20 cellular contexts compared by ENCODE assay signal in genomic region chr12:55755246-55755645, GRCh38. TPM values are rescaled to one million over a fixed set of nuclear protein-coding genes. Genes with fewer than 3 reads are reported as not detected.
A peak's percentile ranks its signal among the peaks of the same experiment; 100 is the strongest.
DNase-seq lines count a peak whose midpoint lies in the region; ATAC-seq and TF ChIP-seq lines count a peak whose summit lies in the region.
"Had no signal": no experiment of that assay in that cellular context is flagged by ENCODE, and none has a peak within 500 bp of the region (broad histone marks: within the 10 kb centered on the region; RNA-seq: fewer than 3 reads in every experiment).

No MANE protein-coding gene starts in this region.

- H3K4me3 ChIP-seq in CD8-positive, alpha-beta memory T cell (ENCODE audit: low read length), result no peak overlapping the region
- H3K4me3 ChIP-seq: left ventricle myocardium inferior, transverse colon had no signal

- H3K9me3 Mint-ChIP-seq in CD4-positive, alpha-beta T cell, result no peaks in the 10 kb centered on the region
- H3K9me3 Mint-ChIP-seq in CD8-positive, alpha-beta memory T cell, result no peaks in the 10 kb centered on the region
- no peaks in the 10 kb centered on the region for H3K9me3 Mint-ChIP-seq in central memory CD8-positive, alpha-beta T cell
- no peaks in the 10 kb centered on the region for H3K9me3 Mint-ChIP-seq in natural killer cell
- H3K9me3 Mint-ChIP-seq: stimulated activated naive CD8-positive, alpha-beta T cell treated with anti-CD3 and anti-CD28 coated beads, Interleukin-15, amount 100 ng/mL, for 72 hours had no signal

- POLR2A ChIA-PET in CD4-positive, alpha-beta T cell (lab: Charles Lee), result interaction anchor here (1.4 kb wide), 1 partner anchor 12 kb away, joined by 4 read pairs; no protein-coding TSS in a partner anchor
- POLR2A ChIA-PET in CD8-positive, alpha-beta memory T cell (lab: Charles Lee), result no interaction called here

- no peak for ATAC-seq in CD4-positive, alpha-beta T cell (ENCODE audit: poor library complexity)
- ATAC-seq in central memory CD8-positive, alpha-beta T cell (replicated peaks; ENCODE audit: extremely low read depth, poor library complexity, severe bottlenecking), result no peak
- ATAC-seq in natural killer cell, result no peak
- no peak for ATAC-seq in GM21390 (IDR thresholded peaks at IDR 0.05; ENCODE audit: unreplicated experiment)
- ATAC-seq: SK-N-SH treated with all-trans-retinoic acid at 6 μM for 48 hours; stimulated activated naive CD8-positive, alpha-beta T cell treated with anti-CD3 and anti-CD28 coated beads, Interleukin-15, amount 100 ng/mL, for 72 hours had no signal

- no peaks in the 10 kb centered on the region for H3K27me3 ChIP-seq in CD4-positive, alpha-beta T cell (ENCODE audit: control insufficient read depth, insufficient read depth, low read length)
- no peaks in the 10 kb centered on the region for H3K27me3 ChIP-seq in CD8-positive, alpha-beta memory T cell (ENCODE audit: insufficient read depth, low read length, poor library complexity, severe bottlenecking)
- H3K27me3 ChIP-seq: BE2C, transverse colon had no signal

- intact Hi-C loops in CD4-positive, alpha-beta T cell (cut with DNase I, micrococcal nuclease), result no loop called here
- intact Hi-C loops in natural killer cell (cut with micrococcal nuclease), result no loop called here

- no peak for DNase-seq in CD4-positive, alpha-beta T cell
- no peak for DNase-seq in CD8-positive, alpha-beta memory T cell
- DNase-seq in central memory CD8-positive, alpha-beta T cell (ENCODE audit: low spot score in 2 of 2), result no peak
- DNase-seq in natural killer cell (no peak), UCSD-AML1 (lab: John Stamatoyannopoulos, UW; ENCODE audit: unreplicated experiment) (no peak), DMS 273 treated with DMSO at 0.1 percent for 48 hours (lab: John Stamatoyannopoulos, UW) (no peak)
- DNase-seq: activated CD4-positive, alpha-beta T cell treated with anti-CD3 and anti-CD28 coated beads for 48 hours; BE2C; effector memory CD4-positive, alpha-beta T cell; GOT3; Karpas-422; left ventricle myocardium inferior; NCI-H1092; NCI-H2029 treated with DMSO at 0.1 percent for 48 hours; NCI-H446 treated with DMSO at 0.1 percent for 48 hours; stimulated activated naive CD8-positive, alpha-beta T cell treated with anti-CD3 and anti-CD28 coated beads, Interleukin-15, amount 100 ng/mL, for 72 hours; transverse colon had no signal

- CTCF ChIA-PET in CD4-positive, alpha-beta T cell (lab: Charles Lee), result interaction anchor here (0.6 to 1.6 kb wide), 2 partner anchors 17 to 215 kb away, joined by 3 to 4 read pairs; no protein-coding TSS in a partner anchor
- CTCF ChIA-PET in CD8-positive, alpha-beta memory T cell (lab: Charles Lee), result interaction anchor here (3.7 kb wide), 1 partner anchor 11 kb away, joined by 16 read pairs; the partner anchor contains the start of gene GDF11

- no peaks in the 10 kb centered on the region for H3K4me1 Mint-ChIP-seq in CD4-positive, alpha-beta T cell (ENCODE audit: low read depth)
- H3K4me1 Mint-ChIP-seq in CD8-positive, alpha-beta memory T cell, result peaks cover 0 to 6% (median 0%) of the 10 kb centered on the region in 3 donors
- peaks cover 15% of the 10 kb centered on the region for H3K4me1 Mint-ChIP-seq in central memory CD8-positive, alpha-beta T cell
- H3K4me1 Mint-ChIP-seq in natural killer cell, result peaks cover 0 to 7% of the 10 kb centered on the region in 2 donors

- H3K36me3 Mint-ChIP-seq in CD4-positive, alpha-beta T cell (ENCODE audit: low read depth), result peaks cover 88% of the 10 kb centered on the region
- H3K36me3 Mint-ChIP-seq in CD8-positive, alpha-beta memory T cell, result peaks cover 7 to 83% (median 12%) of the 10 kb centered on the region in 3 donors
- peaks cover 45% of the 10 kb centered on the region for H3K36me3 Mint-ChIP-seq in central memory CD8-positive, alpha-beta T cell (ENCODE audit: insufficient read depth)
- H3K36me3 Mint-ChIP-seq in natural killer cell, result peaks cover 19% of the 10 kb centered on the region

- no peak overlapping the region for H3K4me3 Mint-ChIP-seq in CD4-positive, alpha-beta T cell
- H3K4me3 Mint-ChIP-seq in CD8-positive, alpha-beta memory T cell, result no peak overlapping the region
- no peak overlapping the region for H3K4me3 Mint-ChIP-seq in central memory CD8-positive, alpha-beta T cell
- no peak overlapping the region for H3K4me3 Mint-ChIP-seq in natural killer cell
- H3K4me3 Mint-ChIP-seq: stimulated activated naive CD8-positive, alpha-beta T cell treated with anti-CD3 and anti-CD28 coated beads, Interleukin-15, amount 100 ng/mL, for 72 hours had no signal

- TF ChIP-seq CTCF in CD4-positive, alpha-beta T cell (IDR thresholded peaks at IDR 0.05), result no peak
- TF ChIP-seq CTCF in natural killer cell (IDR thresholded peaks at IDR 0.05), result no peak

- no peaks in the 10 kb centered on the region for H3K9me3 ChIP-seq in CD4-positive, alpha-beta T cell (ENCODE audit: control insufficient read depth, low read length)
- H3K9me3 ChIP-seq in CD8-positive, alpha-beta memory T cell (ENCODE audit: low read length), result no peaks in the 10 kb centered on the region
- H3K9me3 ChIP-seq: BE2C, left ventricle myocardium inferior, transverse colon had no signal

- no peaks in the 10 kb centered on the region for H3K27me3 Mint-ChIP-seq in CD4-positive, alpha-beta T cell
- no peaks in the 10 kb centered on the region for H3K27me3 Mint-ChIP-seq in CD8-positive, alpha-beta memory T cell
- no peaks in the 10 kb centered on the region for H3K27me3 Mint-ChIP-seq in central memory CD8-positive, alpha-beta T cell
- no peaks in the 10 kb centered on the region for H3K27me3 Mint-ChIP-seq in natural killer cell (ENCODE audit: low read depth in 2 of 2)
- H3K27me3 Mint-ChIP-seq: stimulated activated naive CD8-positive, alpha-beta T cell treated with anti-CD3 and anti-CD28 coated beads, Interleukin-15, amount 100 ng/mL, for 72 hours had no signal

- H3K27ac Mint-ChIP-seq in CD4-positive, alpha-beta T cell, result peak overlapping the region; percentile 21
- peak overlapping the region in 7 of 8 donors; percentile 7 to 86 (median 71) for H3K27ac Mint-ChIP-seq in CD8-positive, alpha-beta memory T cell
- H3K27ac Mint-ChIP-seq in central memory CD8-positive, alpha-beta T cell (ENCODE audit: low read depth), result peak overlapping the region; percentile 54
- peak overlapping the region; percentile 16 to 29 for H3K27ac Mint-ChIP-seq in natural killer cell
- H3K27ac Mint-ChIP-seq: stimulated activated naive CD8-positive, alpha-beta T cell treated with anti-CD3 and anti-CD28 coated beads, Interleukin-15, amount 100 ng/mL, for 72 hours had no signal

- no peak overlapping the region for H3K27ac ChIP-seq in CD4-positive, alpha-beta T cell (ENCODE audit: low read depth, low read length)
- no peak overlapping the region for H3K27ac ChIP-seq in CD8-positive, alpha-beta memory T cell (ENCODE audit: low read depth, low read length)
- H3K27ac ChIP-seq: left ventricle myocardium inferior, parathyroid adenoma, transverse colon had no signal

- peaks cover 52% of the 10 kb centered on the region for H3K36me3 ChIP-seq in CD8-positive, alpha-beta memory T cell (ENCODE audit: insufficient read depth, low read length)

- H3K4me1 ChIP-seq in CD8-positive, alpha-beta memory T cell (ENCODE audit: insufficient read depth, low read length), result no peaks in the 10 kb centered on the region
- H3K4me1 ChIP-seq: BE2C, left ventricle myocardium inferior, parathyroid adenoma, transverse colon had no signal

RNA-seq across cellular contexts. Expression of gene GDF11, which starts 12.3 kb away (rescaled TPM):
- total RNA-seq in CD4-positive, alpha-beta T cell, result 1 to 10 TPM; 4.4 to 6.6 TPM
- 10 to 100 TPM; 13.1 to 13.5 TPM for total RNA-seq in CD8-positive, alpha-beta memory T cell
- polyA plus RNA-seq in CD8-positive, alpha-beta memory T cell, result 1.4 TPM
- 10 to 100 TPM in 2 of 3 donors, 1 to 10 TPM in 1; 9.2 to 12.1 (median 10.2) TPM for total RNA-seq in natural killer cell

RNA-seq across cellular contexts. Expression of gene CD63, which starts 26.4 kb away (rescaled TPM):
- total RNA-seq in CD4-positive, alpha-beta T cell, result 10 to 100 TPM; 34.0 to 36.4 TPM
- 100 to 1,000 TPM; 200 to 202 TPM for total RNA-seq in CD8-positive, alpha-beta memory T cell
- 375 TPM for polyA plus RNA-seq in CD8-positive, alpha-beta memory T cell
- 100 to 1,000 TPM; 296 to 441 (median 319) TPM for total RNA-seq in natural killer cell

RNA-seq across cellular contexts. Expression of gene RDH5, which starts 35.1 kb away (rescaled TPM):
- 1 to 10 TPM; 8.8 TPM for total RNA-seq in CD4-positive, alpha-beta T cell
- 1 to 10 TPM; 8.1 to 8.5 TPM for total RNA-seq in CD8-positive, alpha-beta memory T cell
- polyA plus RNA-seq in CD8-positive, alpha-beta memory T cell, result 0.90 TPM
- 10 to 100 TPM in 2 of 3 donors, 1 to 10 TPM in 1; 9.6 to 19.0 (median 10.1) TPM for total RNA-seq in natural killer cell

RNA-seq across cellular contexts. Expression of gene BLOC1S1, which starts 39.4 kb away (rescaled TPM):
- total RNA-seq in CD4-positive, alpha-beta T cell, result 10 to 100 TPM; 34.8 to 36.9 TPM
- total RNA-seq in CD8-positive, alpha-beta memory T cell, result 100 to 1,000 TPM in 1 of 2 experiments, 10 to 100 TPM in 1; 97.5 to 110 TPM
- polyA plus RNA-seq in CD8-positive, alpha-beta memory T cell, result 90.2 TPM
- 10 to 100 TPM; 75.8 to 83.7 (median 81.0) TPM for total RNA-seq in natural killer cell

RNA-seq across cellular contexts. Expression of gene ITGA7, which starts 47.5 kb away (rescaled TPM):
- 1 to 10 TPM; 1.2 to 1.6 TPM for total RNA-seq in CD4-positive, alpha-beta T cell
- total RNA-seq in CD8-positive, alpha-beta memory T cell, result 1 to 10 TPM; 2.7 to 3.1 TPM
- 0.36 TPM for polyA plus RNA-seq in CD8-positive, alpha-beta memory T cell
- 1 to 10 TPM; 2.8 to 4.6 (median 4.3) TPM for total RNA-seq in natural killer cell

Comparison
In these comparisons a context has a peak if more than half of its experiments do, and no peak if none do; other contexts are left out.
1. H3K27ac Mint-ChIP-seq: peak in every context shown above with its lines; median percentile 71 in CD8-positive, alpha-beta memory T cell; 54 in central memory CD8-positive, alpha-beta T cell; 22 in natural killer cell; 21 in CD4-positive, alpha-beta T cell.
2. RNA of gene CD63, which starts 26.4 kb away (total RNA-seq): 296 to 441 TPM in natural killer cell and 200 to 202 TPM in CD8-positive, alpha-beta memory T cell; 34.0 to 36.4 TPM in CD4-positive, alpha-beta T cell; every median in the first group is over 4 times any median in the second.